ENCODE assay signal across 9 cellular contexts in the genomic region with DNA sequence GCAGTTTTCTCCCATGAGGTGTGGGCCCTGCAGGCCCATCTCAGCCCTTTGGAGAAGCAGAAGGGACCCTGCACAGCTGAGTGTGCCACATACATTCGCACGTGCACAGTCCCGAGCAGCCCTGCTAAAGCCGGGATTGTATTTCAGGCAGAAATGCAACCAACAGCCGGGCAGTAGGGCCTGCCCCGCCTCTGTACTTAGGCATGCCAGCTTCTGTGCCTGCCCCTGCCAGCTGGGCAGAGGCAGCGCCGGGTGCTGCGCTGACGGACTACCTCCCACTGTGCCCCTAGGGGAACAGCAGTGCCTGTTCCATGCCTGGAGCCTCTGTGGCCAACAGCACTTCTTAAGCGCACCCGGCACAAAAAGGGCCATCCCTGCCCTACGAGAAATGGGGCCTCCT.
DNase-seq lines count a peak whose midpoint lies in the region; ATAC-seq and TF ChIP-seq lines count a peak whose summit lies in the region.
"Had no signal": no experiment of that assay in that cellular context is flagged by ENCODE, and none has a peak within 500 bp of the region (broad histone marks: within the 10 kb centered on the region; RNA-seq: fewer than 3 reads in every experiment).

No MANE protein-coding gene starts in this region.

- CTCF ChIA-PET in PC-9 (lab: Charles Lee): no interaction called here

- no peaks in the 10 kb centered on the region for H3K9me3 ChIP-seq in transverse colon
- no peaks in the 10 kb centered on the region for H3K9me3 ChIP-seq in PC-9 (ENCODE audit: insufficient read depth, low read depth)

- no peaks in the 10 kb centered on the region for H4K20me1 ChIP-seq in PC-9 (ENCODE audit: insufficient read depth)

- H3K79me2 ChIP-seq in PC-9 (ENCODE audit: low read depth): no peaks in the 10 kb centered on the region

- 84% methylated on average over 13 of the region's 13 CpGs; no CpG with 5 or more reads in 1 of the 2 donors for WGBS in transverse colon (ENCODE audit: low coverage in 1 of 2), 2 donors

- DNase-seq in NCI-H2171 (lab: John Stamatoyannopoulos, UW): peak; percentile 50
- DNase-seq in epidermal melanocyte (ENCODE audit: insufficient read length, low spot score): peak; percentile 97
- DNase-seq in midbrain (lab: John Stamatoyannopoulos, UW): peak; percentile 85
- no peak for DNase-seq in transverse colon
- no peak for DNase-seq in PC-9
- DNase-seq in stimulated activated CD4-positive, alpha-beta T cell treated with anti-CD3 and anti-CD28 coated beads, Interleukin-2, amount 100 ng/mL, for 24 hours: no peak

- H3K4me1 ChIP-seq in transverse colon: peaks cover 9 to 50% (median 26%) of the 10 kb centered on the region in 4 donors
- no peaks in the 10 kb centered on the region for H3K4me1 ChIP-seq in PC-9 (replicated peaks; ENCODE audit: insufficient read depth)

- no peak for TF ChIP-seq EP300 in transverse colon (IDR thresholded peaks at IDR 0.05; ENCODE audit: low read depth)

- in situ Hi-C loops in transverse colon (cut with MboI; ENCODE audit: low pct_ligation_motif_present in 1 of 4, low pct_unique_long_range_greater_than_20kb in 1 of 4, low sequenced_read_pairs in 3 of 4): no loop called here

- TF ChIP-seq POLR2A in transverse colon (IDR thresholded peaks at IDR 0.05): no peak

- BruUV-seq in PC-9 (replicated peaks; lab: Mats Ljungman, UMichigan): no TSS peak

- H3K27ac ChIP-seq in transverse colon (peak overlapping the region; percentile 25 to 59 (median 46)), PC-9 (no peak overlapping the region)
- H3K27ac ChIP-seq: epithelial cell of prostate had no signal

- POLR2A ChIA-PET in PC-9 (lab: Charles Lee; ENCODE audit: unreplicated experiment): interaction anchor here (0.6 kb wide), 1 partner anchor 266 kb away, joined by 8 read pairs; no protein-coding TSS in a partner anchor

- no peaks in the 10 kb centered on the region for H3K27me3 ChIP-seq in transverse colon
- H3K27me3 ChIP-seq in PC-9 (ENCODE audit: insufficient read depth, low read depth): no peaks in the 10 kb centered on the region

- no peaks in the 10 kb centered on the region for H3K9me2 ChIP-seq in PC-9 (ENCODE audit: insufficient read depth)

- H3K4me2 ChIP-seq in PC-9: no peak overlapping the region

- intact Hi-C loops in transverse colon (cut with DNase I; ENCODE audit: low total_unique reads) (no loop called here), PC-9 (cut with micrococcal nuclease; ENCODE audit: unreplicated experiment) (no loop called here)

- no peak overlapping the region for H2AFZ ChIP-seq in PC-9

- H3K4me3 ChIP-seq in transverse colon (no peak overlapping the region), PC-9 (no peak overlapping the region)

- H3K36me3 ChIP-seq in transverse colon: no peaks in the 10 kb centered on the region
- no peaks in the 10 kb centered on the region for H3K36me3 ChIP-seq in PC-9 (ENCODE audit: low read depth)

- no peak for ATAC-seq in HG02571 (IDR thresholded peaks at IDR 0.05; ENCODE audit: unreplicated experiment)
- ATAC-seq: activated naive CD4-positive, alpha-beta T cell treated with anti-CD3 and anti-CD28 coated beads, Interleukin-2, amount 50 U/mL, for 72 hours had no signal

- no peaks in the 10 kb centered on the region for H3F3A ChIP-seq in PC-9 (ENCODE audit: insufficient read depth, low read depth)

- TF ChIP-seq CTCF in transverse colon (IDR thresholded peaks at IDR 0.05) (no peak), PC-9 (conservative IDR thresholded peaks at IDR 0.05) (no peak)

Comparison
In these comparisons a context has a peak if more than half of its experiments do, and no peak if none do; other contexts are left out.
1. DNase-seq: peak in NCI-H2171 (single experiment), epidermal melanocyte (single experiment) and midbrain (single experiment); none in transverse colon (single experiment), PC-9 (0 of 2) and stimulated activated CD4-positive, alpha-beta T cell treated with anti-CD3 and anti-CD28 coated beads, Interleukin-2, amount 100 ng/mL, for 24 hours (0 of 2).